ENCODE assay signal across 8 cellular contexts in genomic region chr13:75482070-75482819, GRCh38. TPM values are rescaled to one million over a fixed set of nuclear protein-coding genes. Genes with fewer than 3 reads are reported as not detected.
DNase-seq lines count a peak whose midpoint lies in the region; ATAC-seq, FAIRE-seq and TF ChIP-seq lines count a peak whose summit lies in the region.

TBC1D4 (minus strand) TSS chr13:75482169; CDS start chr13:75481767, 402 bp downstream.

- H3K27me3 Mint-ChIP-seq in WTC11 (ENCODE audit: low read depth) = no peaks in the 10 kb centered on the region

- POLR2A ChIA-PET in WTC11 (lab: Charles Lee) = interaction anchor here (0.5 to 1.1 kb wide), 6 partner anchors 28 to 155 kb away, joined by 3 to 4 read pairs (median 3); partner anchors contain the start of gene LMO7

- no peaks in the 10 kb centered on the region for H3K4me1 ChIP-seq in kidney (ENCODE audit: control insufficient read depth in 1 of 2, insufficient read depth in 1 of 2, low read depth in 1 of 2, low read length in 2 of 2)

- no peak for FAIRE-seq in kidney (lab: Jason Lieb, UNC)

- H3K9ac ChIP-seq in kidney (ENCODE audit: low read length in 2 of 2) = peak within 1 kb of the TSS; percentile 28 to 76

- CTCF ChIA-PET in WTC11 (lab: Charles Lee) = interaction anchor here (0.5 to 1.7 kb wide), 46 partner anchors 10 to 306 kb away, joined by 3 to 23 read pairs (median 5); partner anchors contain the start of genes COMMD6 and UCHL3

- no peaks in the 10 kb centered on the region for H3K36me3 ChIP-seq in kidney (ENCODE audit: control insufficient read depth in 1 of 2, insufficient read depth in 2 of 2, low read length in 2 of 2)

- ATAC-seq in GM18870 (IDR thresholded peaks at IDR 0.05; ENCODE audit: unreplicated experiment) (peak; percentile 72), HG03108 (IDR thresholded peaks at IDR 0.05; ENCODE audit: unreplicated experiment) (peak; percentile 74), WTC11 (peak; percentile 82)

- no peaks in the 10 kb centered on the region for H3K9me3 Mint-ChIP-seq in WTC11

- H3K36me3 Mint-ChIP-seq in WTC11 = no peaks in the 10 kb centered on the region

- TF ChIP-seq CTCF in WTC11 (IDR thresholded peaks at IDR 0.05) (peak; percentile 32), choroid plexus epithelial cell (conservative IDR thresholded peaks at IDR 0.05; ENCODE audit: low read depth, low read length) (peak; percentile 90), kidney (IDR thresholded peaks at IDR 0.05; ENCODE audit: borderline replicate concordance, extremely low read depth, insufficient read depth) (peak; percentile 72)

- peak within 1 kb of the TSS; percentile 78 for H3K4me3 ChIP-seq in choroid plexus epithelial cell (ENCODE audit: low read depth, low read length)
- peak within 1 kb of the TSS; percentile 72 to 82 for H3K4me3 ChIP-seq in kidney (ENCODE audit: low read length in 2 of 2)

- H3K4me3 Mint-ChIP-seq in WTC11 = peak within 1 kb of the TSS; percentile 90

- no peaks in the 10 kb centered on the region for H3K9me3 ChIP-seq in kidney (ENCODE audit: control insufficient read depth in 1 of 2, low read length in 2 of 2)

- H3K4me1 Mint-ChIP-seq in WTC11 = peaks cover 49% of the 10 kb centered on the region

- H3K27ac ChIP-seq in kidney (ENCODE audit: low read depth in 2 of 2, low read length in 2 of 2) = peak within 1 kb of the TSS; percentile 81 to 85

- intact Hi-C loops in kidney (cut with DNase I) = loop anchor here (10.0 kb wide), 1 partner anchor 107 kb away; no protein-coding TSS in a partner anchor

- H3K27ac Mint-ChIP-seq in WTC11 = peak within 1 kb of the TSS; percentile 86

- DNase-seq in AML-193 (lab: John Stamatoyannopoulos, UW) = peak; percentile 97 to 98
- peak; percentile 87 for DNase-seq in NCI-H2227 (lab: John Stamatoyannopoulos, UW; ENCODE audit: unreplicated experiment)
- DNase-seq in WTC11 (ENCODE audit: low spot score) = peak; percentile 93
- DNase-seq in choroid plexus epithelial cell (ENCODE audit: low read depth) = peak; percentile 92
- peak; percentile 96 for DNase-seq in kidney
- peak; percentile 34 for DNase-seq in stimulated activated CD4-positive, alpha-beta T cell treated with anti-CD3 and anti-CD28 coated beads, Interleukin-12 subunit alpha, Interleukin-12 subunit beta, amount 100 ng/mL, for 4 hours

TF ChIP-seq in WTC11, 78 proteins besides CTCF, POLR2A, EP300 and RAD21 (continues in another document):
- TF ChIP-seq HMGXB4 (CRISPR knock-in tag; IDR thresholded peaks at IDR 0.05) = peak; percentile 72; the same call in 1 of the 2 replicates
- no peak for TF ChIP-seq USF1 (CRISPR knock-in tag; IDR thresholded peaks at IDR 0.05)
- TF ChIP-seq E2F5 (CRISPR knock-in tag; IDR thresholded peaks at IDR 0.05) = peak; percentile 45
- no peak for TF ChIP-seq GTF2I (CRISPR knock-in tag; conservative IDR thresholded peaks at IDR 0.05)
- no peak for TF ChIP-seq TP53 (CRISPR knock-in tag; IDR thresholded peaks at IDR 0.05)
- no peak for TF ChIP-seq NR3C1 (CRISPR knock-in tag; conservative IDR thresholded peaks at IDR 0.05; ENCODE audit: low read depth)
- TF ChIP-seq FOXP1 (CRISPR knock-in tag; IDR thresholded peaks at IDR 0.05; ENCODE audit: borderline replicate concordance) = no peak
- TF ChIP-seq SP1 (CRISPR knock-in tag; conservative IDR thresholded peaks at IDR 0.05) = peak; percentile 45; the same call in 1 of the 2 replicates
- no peak for TF ChIP-seq FOXP4 (CRISPR knock-in tag; IDR thresholded peaks at IDR 0.05)
- TF ChIP-seq ZNF263 (CRISPR knock-in tag; IDR thresholded peaks at IDR 0.05; ENCODE audit: low read depth) = 0 out of 2 replicates have a peak, but pooled peaks have one; percentile 14
- no peak; the same call in 1 of the 2 replicates for TF ChIP-seq USF2 (CRISPR knock-in tag; IDR thresholded peaks at IDR 0.05)
- no peak for TF ChIP-seq HMGA2 (CRISPR knock-in tag; IDR thresholded peaks at IDR 0.05)
- TF ChIP-seq ZNF232 (CRISPR knock-in tag; IDR thresholded peaks at IDR 0.05) = no peak
- TF ChIP-seq RORB (CRISPR knock-in tag; IDR thresholded peaks at IDR 0.05) = no peak
- TF ChIP-seq ATF2 (CRISPR knock-in tag; IDR thresholded peaks at IDR 0.05; ENCODE audit: borderline replicate concordance, low read depth) = no peak
- TF ChIP-seq TEAD1 (CRISPR knock-in tag; IDR thresholded peaks at IDR 0.05) = no peak
- no peak for TF ChIP-seq ZSCAN18 (CRISPR knock-in tag; IDR thresholded peaks at IDR 0.05)

RNA-seq across cellular contexts. Expression of gene TBC1D4, which starts in this region (rescaled TPM):
- total RNA-seq in WTC11 (2021) (30.1 to 37.1 TPM (median 30.4 TPM) in 3 replicates), kidney (51.8 TPM)
- 14.7 TPM for polyA plus RNA-seq in kidney (ENCODE audit: insufficient read depth, low read depth, low replicate concordance)

Comparison
In these comparisons a context has a peak if more than half of its experiments do, and no peak if none do; other contexts are left out.
1. Peak in every context shown above with its lines: DNase-seq, ATAC-seq, H3K4me3 ChIP-seq and H3K27ac ChIP-seq.
2. DNase-seq: peak in every context shown above with its lines; median percentile 98 in AML-193; 96 in kidney; 93 in WTC11; 92 in choroid plexus epithelial cell; 87 in NCI-H2227; 34 in stimulated activated CD4-positive, alpha-beta T cell treated with anti-CD3 and anti-CD28 coated beads, Interleukin-12 subunit alpha, Interleukin-12 subunit beta, amount 100 ng/mL, for 4 hours.
3. CTCF ChIP-seq: peak in every context shown above with its lines; median percentile 90 in choroid plexus epithelial cell; 72 in kidney; 32 in WTC11.